Comparison of ENCODE assay signal across 7 cellular contexts in the genomic region with DNA sequence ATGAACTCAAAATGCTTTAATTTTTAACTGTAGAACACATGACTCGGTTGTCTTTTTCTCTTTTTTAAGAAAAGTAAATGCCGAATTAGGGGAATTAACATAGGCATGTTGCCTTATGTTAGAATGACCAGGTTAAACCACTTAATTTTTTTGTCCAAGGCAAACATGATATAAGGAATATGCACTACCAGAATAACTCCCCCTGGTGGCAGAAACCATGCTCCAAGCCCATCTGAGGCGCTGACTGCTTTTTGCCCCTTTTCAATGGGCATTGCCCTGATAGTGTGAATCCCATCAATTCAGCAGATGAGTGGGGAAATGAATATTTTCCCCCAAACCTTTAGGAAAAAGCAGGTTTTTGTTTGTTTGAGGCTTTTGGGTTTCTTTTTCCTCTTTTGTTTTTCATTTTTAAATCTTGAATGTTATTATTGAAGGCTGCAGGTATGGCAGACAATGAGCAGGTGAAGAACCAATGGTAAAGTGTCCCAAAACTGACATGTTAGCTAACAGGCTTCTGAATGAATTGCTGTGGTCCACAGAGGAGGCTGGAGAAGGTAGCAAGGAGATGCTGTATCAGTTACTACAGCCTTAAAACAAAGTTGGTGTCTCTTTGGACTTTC.
DNase-seq lines count a peak whose midpoint lies in the region; ATAC-seq and TF ChIP-seq lines count a peak whose summit lies in the region.

No MANE protein-coding gene starts in this region.

- peaks cover 15% of the 10 kb centered on the region for H3K4me1 Mint-ChIP-seq in brain

- H3K9me3 Mint-ChIP-seq in brain, result no peaks in the 10 kb centered on the region

- no peak overlapping the region for H3K27ac ChIP-seq in lung (ENCODE audit: low read depth in 1 of 2, low read length in 1 of 2)

- peaks cover 0 to 3% of the 10 kb centered on the region in 2 donors for H3K9me3 ChIP-seq in lung (ENCODE audit: control insufficient read depth in 2 of 2, insufficient read depth in 1 of 2, low read length in 1 of 2)

- no peak overlapping the region for H3K4me3 ChIP-seq in lung

- H3K36me3 ChIP-seq in lung (ENCODE audit: control insufficient read depth in 2 of 2, insufficient read depth in 2 of 2, low read length in 2 of 2), result no peaks in the 10 kb centered on the region

- 26 to 36% methylated on average over 3 of the region's 3 CpGs for WGBS in lung, 2 donors

- no peak overlapping the region for H3K27ac Mint-ChIP-seq in brain

- peak; percentile 7 for DNase-seq in EL
- DNase-seq in NCI-H460 (ENCODE audit: extremely low read depth, low read depth), result peak; percentile 43
- DNase-seq in lung (ENCODE audit: low spot score), result peak; percentile 35
- no peak for DNase-seq in AG08396 (ENCODE audit: low spot score)
- no peak for DNase-seq in activated CD8-positive, alpha-beta memory T cell treated with anti-CD3 and anti-CD28 coated beads, Interleukin-2, amount 50 U/mL, for 4 hours

- TF ChIP-seq CTCF in brain (conservative IDR thresholded peaks at IDR 0.05) (peak; percentile 66 to 82), lung (IDR thresholded peaks at IDR 0.05; ENCODE audit: control extremely low read depth, extremely low read depth) (peak; percentile 6)

- H3K4me1 ChIP-seq in lung (ENCODE audit: control insufficient read depth in 2 of 2, insufficient read depth in 2 of 2, low read length in 2 of 2), result no peaks in the 10 kb centered on the region

- peaks cover 4% of the 10 kb centered on the region for H3K27me3 Mint-ChIP-seq in brain

- no peaks in the 10 kb centered on the region for H3K36me3 Mint-ChIP-seq in brain

- H3K27me3 ChIP-seq in lung (ENCODE audit: control insufficient read depth, insufficient read depth), result no peaks in the 10 kb centered on the region

- peak; percentile 36 for ATAC-seq in GM21360 (IDR thresholded peaks at IDR 0.05; ENCODE audit: unreplicated experiment)
- ATAC-seq in lung (ENCODE audit: insufficient read depth, low FRiP score), result no peak

- no peak overlapping the region for H3K4me3 Mint-ChIP-seq in brain

Comparison
In these comparisons a context has a peak if more than half of its experiments do, and no peak if none do; other contexts are left out.
1. DNase-seq: peak in EL (single experiment), NCI-H460 (single experiment) and lung (single experiment); none in AG08396 (single experiment) and activated CD8-positive, alpha-beta memory T cell treated with anti-CD3 and anti-CD28 coated beads, Interleukin-2, amount 50 U/mL, for 4 hours (single experiment).